Comparison of ENCODE assay signal across 9 cellular contexts in genomic region chr4:94390804-94391410, GRCh38. TPM values are rescaled to one million over a fixed set of nuclear protein-coding genes. Genes with fewer than 3 reads are reported as not detected.
DNase-seq lines count a peak whose midpoint lies in the region; ATAC-seq and TF ChIP-seq lines count a peak whose summit lies in the region.
"Had no signal": no experiment of that assay in that cellular context is flagged by ENCODE, and none has a peak within 500 bp of the region (broad histone marks: within the 10 kb centered on the region; RNA-seq: fewer than 3 reads in every experiment).

No MANE protein-coding gene starts in this region.

- TF ChIP-seq POLR2A in prostate gland (IDR thresholded peaks at IDR 0.05) = no peak

- ATAC-seq in HG03097 (IDR thresholded peaks at IDR 0.05; ENCODE audit: low FRiP score, unreplicated experiment) = no peak

- no peak overlapping the region for H3K27ac ChIP-seq in prostate gland

- no peaks in the 10 kb centered on the region for H3K4me1 ChIP-seq in prostate gland (replicated peaks)

- peak; percentile 70 for DNase-seq in activated CD4-positive, alpha-beta T cell treated with anti-CD3 and anti-CD28 coated beads, Interleukin-2, amount 10 ng/mL, durations not matched to agents 24 days and 14 days
- no peak for DNase-seq in activated CD4-positive, alpha-beta T cell treated with anti-CD3 and anti-CD28 coated beads, Interleukin-2, amount 50 U/mL, for 1 hour
- DNase-seq in KBM-7 (peak; percentile 42), cardiac fibroblast (ENCODE audit: low read depth in 2 of 2) (peak in 1 of 2 donors; percentile 42), prostate gland (ENCODE audit: low spot score) (peak; percentile 46), NCI-H524 treated with DMSO at 0.1 percent for 48 hours (lab: John Stamatoyannopoulos, UW) (no peak), KG1 (lab: John Stamatoyannopoulos, UW) (no peak)

- TF ChIP-seq CTCF in cardiac fibroblast (IDR thresholded peaks at IDR 0.05; ENCODE audit: low read depth, low read length) (peak; percentile 58), prostate gland (IDR thresholded peaks at IDR 0.05) (peak in 3 of 4 experiments; percentile 54 to 74 (median 68))

- H3K27me3 Mint-ChIP-seq in activated CD4-positive, alpha-beta T cell treated with anti-CD3 and anti-CD28 coated beads, Interleukin-2, amount 10 ng/mL, durations not matched to agents 24 days and 14 days = peaks cover 3% of the 10 kb centered on the region

- H3K27ac Mint-ChIP-seq in activated CD4-positive, alpha-beta T cell treated with anti-CD3 and anti-CD28 coated beads, Interleukin-2, amount 10 ng/mL, durations not matched to agents 24 days and 14 days = no peak overlapping the region

- intact Hi-C loops in activated CD4-positive, alpha-beta T cell treated with anti-CD3 and anti-CD28 coated beads, Interleukin-2, amount 10 ng/mL, durations not matched to agents 24 days and 14 days (cut with micrococcal nuclease) = loop anchor here (1.0 to 2.0 kb wide), 3 partner anchors 52 to 600 kb away; no protein-coding TSS in a partner anchor
- intact Hi-C loops in prostate gland (cut with DNase I) = loop anchor here (10.0 kb wide), 1 partner anchor 86 kb away; no protein-coding TSS in a partner anchor

- WGBS in prostate gland = 82% methylated on average over 2 of the region's 2 CpGs

- H3K36me3 Mint-ChIP-seq in activated CD4-positive, alpha-beta T cell treated with anti-CD3 and anti-CD28 coated beads, Interleukin-2, amount 10 ng/mL, durations not matched to agents 24 days and 14 days (ENCODE audit: low read depth) = no peaks in the 10 kb centered on the region

- no peaks in the 10 kb centered on the region for H3K4me1 Mint-ChIP-seq in activated CD4-positive, alpha-beta T cell treated with anti-CD3 and anti-CD28 coated beads, Interleukin-2, amount 10 ng/mL, durations not matched to agents 24 days and 14 days

- in situ Hi-C loops in KBM-7 (cut with MboI; ENCODE audit: low pct_unique_long_range_greater_than_20kb, low sequenced_read_pairs) = no loop called here

- no peaks in the 10 kb centered on the region for H3K27me3 ChIP-seq in prostate gland (replicated peaks; ENCODE audit: insufficient read depth)

- H3K4me3 Mint-ChIP-seq in activated CD4-positive, alpha-beta T cell treated with anti-CD3 and anti-CD28 coated beads, Interleukin-2, amount 10 ng/mL, durations not matched to agents 24 days and 14 days = no peak overlapping the region

- no peaks in the 10 kb centered on the region for H3K9me3 ChIP-seq in prostate gland

- H3K36me3 ChIP-seq in prostate gland = no peaks in the 10 kb centered on the region

- H3K4me3 ChIP-seq in cardiac fibroblast (replicated peaks in 1 of 2; ENCODE audit: low read depth in 2 of 2, low read length in 2 of 2) = no peak overlapping the region
- H3K4me3 ChIP-seq in prostate gland = no peak overlapping the region

- no peaks in the 10 kb centered on the region for H3K9me3 Mint-ChIP-seq in activated CD4-positive, alpha-beta T cell treated with anti-CD3 and anti-CD28 coated beads, Interleukin-2, amount 10 ng/mL, durations not matched to agents 24 days and 14 days

RNA-seq across cellular contexts. Expression of gene HPGDS, which starts 48.3 kb away (rescaled TPM):
- total RNA-seq in activated CD4-positive, alpha-beta T cell treated with anti-CD3 and anti-CD28 coated beads, Interleukin-2, amount 10 ng/mL, durations not matched to agents 24 days and 14 days = not detected in 2 replicates
- 1 to 10 TPM; 2.1 to 3.4 TPM for total RNA-seq in prostate gland
- total RNA-seq: renal cortical epithelial cell had no signal

Comparison
In these comparisons a context has a peak if more than half of its experiments do, and no peak if none do; other contexts are left out.
1. DNase-seq: peak in activated CD4-positive, alpha-beta T cell treated with anti-CD3 and anti-CD28 coated beads, Interleukin-2, amount 10 ng/mL, durations not matched to agents 24 days and 14 days (single experiment), KBM-7 (single experiment) and prostate gland (single experiment); none in activated CD4-positive, alpha-beta T cell treated with anti-CD3 and anti-CD28 coated beads, Interleukin-2, amount 50 U/mL, for 1 hour (single experiment), NCI-H524 treated with DMSO at 0.1 percent for 48 hours (single experiment) and KG1 (single experiment).